23 cellular contexts compared by ENCODE assay signal in the genomic region with DNA sequence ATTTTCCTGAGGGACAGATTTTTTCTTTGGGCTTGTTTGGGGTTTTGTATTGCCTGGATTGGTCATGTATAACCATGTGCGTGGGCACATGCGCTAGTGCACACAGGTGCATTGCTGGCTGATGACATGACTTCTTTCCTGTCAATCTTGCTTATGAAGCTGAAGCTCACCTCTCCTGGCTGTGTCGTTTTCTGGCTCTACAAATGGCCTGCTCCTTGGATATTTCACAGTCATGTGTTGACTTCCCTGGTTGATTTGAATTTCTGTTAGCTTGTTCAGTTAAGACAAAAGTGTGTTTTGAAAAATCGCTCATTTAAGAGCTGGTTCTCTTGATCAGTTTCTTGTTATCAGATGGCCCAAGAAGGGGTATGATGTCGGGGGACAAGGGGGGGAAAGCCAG.
"Had no signal": no experiment of that assay in that cellular context is flagged by ENCODE, and none has a peak within 500 bp of the region (broad histone marks: within the 10 kb centered on the region; RNA-seq: fewer than 3 reads in every experiment).

No MANE protein-coding gene starts in this region.

- DNase-seq: Kasumi-1, MV-4-11, NCI-H1048, NCI-H1105, NCI-H1417, NCI-H1436 treated with DMSO at 0.1 percent for 48 hours, NCI-H1694, NCI-H187 treated with DMSO at 0.1 percent for 48 hours, NCI-H2029 treated with DMSO at 0.1 percent for 48 hours, NCI-H2171 treated with DMSO at 0.1 percent for 48 hours, NCI-H345, NCI-H524, NCI-H526 treated with DMSO at 0.1 percent for 48 hours, NCI-H748 treated with DMSO at 0.1 percent for 48 hours, RPMI8226, SHP77, SK-N-SH, SW 1271, T-cell had no signal

- H3K27ac ChIP-seq: KMS-11 had no signal

- H3K4me1 Mint-ChIP-seq: T-cell had no signal

- H3K27ac Mint-ChIP-seq: IgD-negative memory B cell, T-cell had no signal

- H3K9me3 ChIP-seq: SK-N-SH had no signal

- H3K4me2 ChIP-seq: KMS-11, SK-N-SH had no signal

- ATAC-seq: HepG2, K562, T-cell had no signal

- H3K9ac ChIP-seq: KMS-11, SK-N-SH had no signal

- H3K36me3 Mint-ChIP-seq: IgD-negative memory B cell, T-cell had no signal

- H3K4me3 ChIP-seq: K562 had no signal

- H3K4me3 Mint-ChIP-seq: IgD-negative memory B cell, T-cell had no signal
